10 cellular contexts compared by ENCODE assay signal in genomic region chr15:72198410-72199270, GRCh38.
DNase-seq lines count a peak whose midpoint lies in the region; ATAC-seq, FAIRE-seq and TF ChIP-seq lines count a peak whose summit lies in the region.
"Had no signal": no experiment of that assay in that cellular context is flagged by ENCODE, and none has a peak within 500 bp of the region (broad histone marks: within the 10 kb centered on the region; RNA-seq: fewer than 3 reads in every experiment).

No MANE protein-coding gene starts in this region.

- peaks cover 5% of the 10 kb centered on the region for H3K4me1 Mint-ChIP-seq in nephron progenitor cell

- H3K36me3 Mint-ChIP-seq in nephron progenitor cell (ENCODE audit: low read depth), result peaks cover 47% of the 10 kb centered on the region

- TF ChIP-seq CTCF in RWPE2 (IDR thresholded peaks at IDR 0.05; ENCODE audit: poor library complexity, severe bottlenecking) (no peak), nephron progenitor cell (IDR thresholded peaks at IDR 0.05) (no peak)

- H3K27ac ChIP-seq in RWPE2 (ENCODE audit: poor library complexity, severe bottlenecking), result peak overlapping the region; percentile 91
- H3K27ac ChIP-seq: brain microvascular endothelial cell had no signal

- no peaks in the 10 kb centered on the region for H3K27me3 ChIP-seq in RWPE2 (ENCODE audit: insufficient read depth, poor library complexity, severe bottlenecking)
- H3K27me3 ChIP-seq: brain microvascular endothelial cell had no signal

- H3K36me3 ChIP-seq in RWPE2 (ENCODE audit: low read depth), result peaks cover 52% of the 10 kb centered on the region

- peak; percentile 1; the same call in 2 of the 3 replicates for ATAC-seq in RWPE2 (ENCODE audit: low read depth)

- peak; percentile 49 for DNase-seq in NCI-H1436 (lab: John Stamatoyannopoulos, UW)
- DNase-seq in NCI-H1436 treated with DMSO at 0.1 percent for 48 hours (lab: John Stamatoyannopoulos, UW), result no peak
- DNase-seq in HTR-8/SVneo (ENCODE audit: insufficient read length, low spot score), result no peak
- DNase-seq in RWPE2 (ENCODE audit: low spot score), result no peak
- DNase-seq in nephron progenitor cell, result no peak
- DNase-seq in HCEC 1CT, result no peak
- DNase-seq in cerebellar nuclear complex (lab: John Stamatoyannopoulos, UW), result no peak
- DNase-seq in SKM-1 (lab: John Stamatoyannopoulos, UW; ENCODE audit: unreplicated experiment), result no peak
- DNase-seq: brain microvascular endothelial cell had no signal

- no peaks in the 10 kb centered on the region for H3K9me3 ChIP-seq in RWPE2 (ENCODE audit: severe bottlenecking)

- H3K9me3 Mint-ChIP-seq in nephron progenitor cell, result no peaks in the 10 kb centered on the region

- H3K27ac Mint-ChIP-seq in nephron progenitor cell, result no peak overlapping the region

- peaks cover 59% of the 10 kb centered on the region for H3K27me3 Mint-ChIP-seq in nephron progenitor cell (ENCODE audit: low read depth, poor library complexity)

- H3K4me1 ChIP-seq in RWPE2 (ENCODE audit: insufficient read depth, poor library complexity, severe bottlenecking), result peaks cover 8% of the 10 kb centered on the region

- peak overlapping the region; percentile 79 for H3K4me3 Mint-ChIP-seq in nephron progenitor cell

- peak; percentile 80 for FAIRE-seq in HTR-8/SVneo (lab: Jason Lieb, UNC)
- FAIRE-seq: A204.1 had no signal

- H3K4me3 ChIP-seq in RWPE2 (ENCODE audit: severe bottlenecking), result no peak overlapping the region
